ENCODE assay signal across 11 cellular contexts in genomic region chr16:12319464-12320030, GRCh38.
DNase-seq lines count a peak whose midpoint lies in the region; ATAC-seq and TF ChIP-seq lines count a peak whose summit lies in the region.
"Had no signal": no experiment of that assay in that cellular context is flagged by ENCODE, and none has a peak within 500 bp of the region (broad histone marks: within the 10 kb centered on the region; RNA-seq: fewer than 3 reads in every experiment).

No MANE protein-coding gene starts in this region.

- H3K4me1 ChIP-seq in GM23338 (ENCODE audit: insufficient read depth) (peaks cover 23% of the 10 kb centered on the region), SK-N-SH (ENCODE audit: control insufficient read depth in 1 of 2, insufficient read depth in 2 of 2, low read depth in 1 of 2, low read length in 1 of 2) (peaks cover 0 to 10% of the 10 kb centered on the region in 2 experiments; a peak in 1 of 4 replicates), neural progenitor cell (peaks cover 44% of the 10 kb centered on the region)
- H3K4me1 ChIP-seq in CD4-positive, alpha-beta memory T cell (ENCODE audit: insufficient read depth, low read length): peaks cover 7% of the 10 kb centered on the region

- intact Hi-C loops in CD4-positive, alpha-beta memory T cell (cut with micrococcal nuclease): no loop called here

- H3K36me3 ChIP-seq in GM23338 (ENCODE audit: insufficient read depth) (no peaks in the 10 kb centered on the region), SK-N-SH (replicated peaks in 1 of 2; ENCODE audit: control insufficient read depth in 1 of 2, insufficient read depth in 2 of 2, low read length in 1 of 2) (no peaks in the 10 kb centered on the region), neural progenitor cell (no peaks in the 10 kb centered on the region)
- H3K36me3 ChIP-seq in CD4-positive, alpha-beta memory T cell (ENCODE audit: insufficient read depth, low read length): no peaks in the 10 kb centered on the region

- 82% methylated on average over 9 of the region's 9 CpGs for WGBS in SK-N-SH (ENCODE audit: low lambda C conversion rate)

- TF ChIP-seq CTCF in GM23338 (conservative IDR thresholded peaks at IDR 0.05; ENCODE audit: low read depth in 2 of 2): no peak
- TF ChIP-seq CTCF in SK-N-SH (IDR thresholded peaks at IDR 0.05): no peak
- TF ChIP-seq CTCF in neural progenitor cell (IDR thresholded peaks at IDR 0.05): no peak
- TF ChIP-seq CTCF in GM10248 (IDR thresholded peaks at IDR 0.05; ENCODE audit: control extremely low read depth, extremely low read depth, low read depth, missing control alignments): no peak

- H3K27me3 ChIP-seq in GM23338 (ENCODE audit: insufficient read depth) (no peaks in the 10 kb centered on the region), SK-N-SH (ENCODE audit: insufficient read depth) (no peaks in the 10 kb centered on the region), neural progenitor cell (no peaks in the 10 kb centered on the region)
- no peaks in the 10 kb centered on the region for H3K27me3 ChIP-seq in CD4-positive, alpha-beta memory T cell (ENCODE audit: insufficient read depth, low read length)

- POLR2A ChIA-PET in SK-N-SH (lab: Yijun Ruan, JAX) (no interaction called here), GM10248 (lab: Yijun Ruan, JAX) (interaction anchor here (0.6 kb wide), 1 partner anchor 1944 kb away, joined by 6 read pairs; no protein-coding TSS in a partner anchor)
- POLR2A ChIA-PET in CD4-positive, alpha-beta memory T cell (lab: Charles Lee; ENCODE audit: partially characterized antibody): no interaction called here

- 0 out of 3 replicates have a peak, but pooled peaks cover 3% of the 10 kb centered on the region for H3K9me3 Mint-ChIP-seq in GM23338
- no peaks in the 10 kb centered on the region for H3K9me3 Mint-ChIP-seq in neural progenitor cell
- peaks cover 0 to 3% (median 0%) of the 10 kb centered on the region in 8 donors for H3K9me3 Mint-ChIP-seq in CD4-positive, alpha-beta memory T cell
- H3K9me3 Mint-ChIP-seq: brain had no signal

- H3F3A ChIP-seq in GM23338 (replicated peaks; ENCODE audit: low read depth): no peaks in the 10 kb centered on the region
- no peaks in the 10 kb centered on the region for H3F3A ChIP-seq in SK-N-SH (replicated peaks; ENCODE audit: insufficient read depth)
- no peaks in the 10 kb centered on the region for H3F3A ChIP-seq in neural progenitor cell (ENCODE audit: low read depth)

- H3K27me3 Mint-ChIP-seq in GM23338 (ENCODE audit: insufficient read depth, low read depth, poor library complexity) (peaks cover 7% of the 10 kb centered on the region), neural progenitor cell (ENCODE audit: insufficient read depth, low read depth) (peaks cover 5% of the 10 kb centered on the region)
- no peaks in the 10 kb centered on the region for H3K27me3 Mint-ChIP-seq in CD4-positive, alpha-beta memory T cell
- H3K27me3 Mint-ChIP-seq: brain, T-helper 17 cell had no signal

- H3K36me3 Mint-ChIP-seq in GM23338 (ENCODE audit: low read depth): no peaks in the 10 kb centered on the region; the same call in 1 of the 3 replicates
- H3K36me3 Mint-ChIP-seq in neural progenitor cell: no peaks in the 10 kb centered on the region
- peaks cover 9% of the 10 kb centered on the region in 2 donors for H3K36me3 Mint-ChIP-seq in CD4-positive, alpha-beta memory T cell
- H3K36me3 Mint-ChIP-seq: brain had no signal

- no peak overlapping the region for H3K9ac ChIP-seq in SK-N-SH
- no peak overlapping the region for H3K9ac ChIP-seq in neural progenitor cell

- no peaks in the 10 kb centered on the region for H4K20me1 ChIP-seq in GM23338 (replicated peaks; ENCODE audit: insufficient read depth)
- H4K20me1 ChIP-seq in SK-N-SH (ENCODE audit: insufficient read depth): no peaks in the 10 kb centered on the region
- no peaks in the 10 kb centered on the region for H4K20me1 ChIP-seq in neural progenitor cell (ENCODE audit: low read depth)

- no peak overlapping the region for H2AFZ ChIP-seq in GM23338
- H2AFZ ChIP-seq in SK-N-SH (ENCODE audit: low read depth): no peak overlapping the region
- H2AFZ ChIP-seq in neural progenitor cell (replicated peaks): no peak overlapping the region

- TF ChIP-seq EP300 in SK-N-SH (IDR thresholded peaks at IDR 0.05; ENCODE audit: borderline replicate concordance in 1 of 2, low read depth in 1 of 2, low read length in 1 of 2): no peak

- DNase-seq in GM23338 (ENCODE audit: low spot score): peak; percentile 16
- peak; percentile 27 to 60 for DNase-seq in NCI-H187 (lab: John Stamatoyannopoulos, UW)
- no peak for DNase-seq in SK-N-SH
- no peak for DNase-seq in neural progenitor cell (ENCODE audit: low spot score)
- no peak for DNase-seq in NOMO-1 (lab: John Stamatoyannopoulos, UW; ENCODE audit: unreplicated experiment in 2 of 2)
- DNase-seq in CD4-positive, alpha-beta memory T cell: no peak
- DNase-seq in GM10248 (ENCODE audit: extremely low spot score): no peak
- DNase-seq: NCI-H526; stimulated activated CD4-positive, alpha-beta T cell treated with anti-CD3 and anti-CD28 coated beads, Interleukin-2, amount 100 ng/mL, for 24 hours; T-helper 17 cell had no signal

- 0 out of 2 replicates have a peak overlapping the region, but pooled peaks have one; percentile 51 for H3K4me2 ChIP-seq in GM23338
- peak overlapping the region; percentile 2; the same call in 1 of the 2 replicates for H3K4me2 ChIP-seq in SK-N-SH
- no peak overlapping the region for H3K4me2 ChIP-seq in neural progenitor cell

- no peaks in the 10 kb centered on the region for H3K79me2 ChIP-seq in GM23338 (replicated peaks; ENCODE audit: insufficient read depth)
- no peaks in the 10 kb centered on the region for H3K79me2 ChIP-seq in SK-N-SH (ENCODE audit: insufficient read depth)
- no peaks in the 10 kb centered on the region for H3K79me2 ChIP-seq in neural progenitor cell (ENCODE audit: low read depth)

- CTCF ChIA-PET in SK-N-SH (lab: Yijun Ruan, JAX) (interaction anchor here (1.5 kb wide), 1 partner anchor 16 kb away, joined by 3 read pairs; no protein-coding TSS in a partner anchor), GM10248 (lab: Yijun Ruan, JAX) (interaction anchor here (0.9 to 3.0 kb wide), 2 partner anchors 17 to 20 kb away, joined by 3 to 7 read pairs; no protein-coding TSS in a partner anchor)
- CTCF ChIA-PET in CD4-positive, alpha-beta memory T cell (lab: Charles Lee; ENCODE audit: partially characterized antibody): no interaction called here

- H3K4me3 Mint-ChIP-seq in GM23338: no peak overlapping the region
- no peak overlapping the region for H3K4me3 Mint-ChIP-seq in neural progenitor cell
- H3K4me3 Mint-ChIP-seq in CD4-positive, alpha-beta memory T cell: no peak overlapping the region
- H3K4me3 Mint-ChIP-seq: brain, T-helper 17 cell had no signal

- no peak overlapping the region for H3K4me3 ChIP-seq in GM23338
- H3K4me3 ChIP-seq in SK-N-SH (ENCODE audit: low read depth in 2 of 2, low read length in 1 of 2): no peak overlapping the region
- H3K4me3 ChIP-seq in neural progenitor cell: no peak overlapping the region
- H3K4me3 ChIP-seq in CD4-positive, alpha-beta memory T cell (ENCODE audit: low read length in 2 of 2): no peak overlapping the region

- H3K9me2 ChIP-seq in GM23338 (ENCODE audit: insufficient read depth) (peaks cover 8% of the 10 kb centered on the region; the same call in 1 of the 2 replicates), SK-N-SH (no peaks in the 10 kb centered on the region)

- peak overlapping the region; percentile 63; the same call in 1 of the 2 replicates for H3K27ac Mint-ChIP-seq in GM23338
- peak overlapping the region; percentile 37 for H3K27ac Mint-ChIP-seq in neural progenitor cell
- no peak overlapping the region for H3K27ac Mint-ChIP-seq in CD4-positive, alpha-beta memory T cell
- H3K27ac Mint-ChIP-seq: brain, T-helper 17 cell had no signal

- H3K9me3 ChIP-seq in SK-N-SH: no peaks in the 10 kb centered on the region
- no peaks in the 10 kb centered on the region for H3K9me3 ChIP-seq in neural progenitor cell (ENCODE audit: low read depth)
- no peaks in the 10 kb centered on the region for H3K9me3 ChIP-seq in CD4-positive, alpha-beta memory T cell (ENCODE audit: control insufficient read depth in 1 of 2, low read length in 2 of 2)

- ATAC-seq in GM23338: peak; percentile 50
- ATAC-seq: T-helper 17 cell had no signal

- H3K4me1 Mint-ChIP-seq in GM23338 (peaks cover 45% of the 10 kb centered on the region), neural progenitor cell (peaks cover 33% of the 10 kb centered on the region)
- peaks cover 2 to 37% (median 18%) of the 10 kb centered on the region in 4 donors for H3K4me1 Mint-ChIP-seq in CD4-positive, alpha-beta memory T cell

- no peak for TF ChIP-seq RAD21 in SK-N-SH (IDR thresholded peaks at IDR 0.05; ENCODE audit: low read length)

- H3K27ac ChIP-seq in GM23338 (ENCODE audit: low read depth) (no peak overlapping the region), SK-N-SH (ENCODE audit: low read depth in 2 of 2, low read length in 1 of 2) (no peak overlapping the region; a peak in 1 of 4 replicates), neural progenitor cell (no peak overlapping the region)
- no peak overlapping the region for H3K27ac ChIP-seq in CD4-positive, alpha-beta memory T cell (ENCODE audit: low read depth, low read length)

TF ChIP-seq in GM23338, 12 proteins besides CTCF, POLR2A, EP300 and RAD21 (continues in another document):
- TF ChIP-seq POLR2AphosphoS5 (IDR thresholded peaks at IDR 0.05; ENCODE audit: low read depth) (no peak), ETS1 (IDR thresholded peaks at IDR 0.05) (no peak), STAT1 (IDR thresholded peaks at IDR 0.05; ENCODE audit: unreplicated experiment) (no peak)

TF ChIP-seq in SK-N-SH, 30 proteins besides CTCF, POLR2A, EP300 and RAD21:
- TF ChIP-seq NFIC (IDR thresholded peaks at IDR 0.05; ENCODE audit: borderline replicate concordance): no peak
TF ChIP-seq in SK-N-SH: peak in this region for 0.

Comparison
In these comparisons a context has a peak if more than half of its experiments do, and no peak if none do; other contexts are left out.
1. DNase-seq: peak in GM23338 (single experiment) and NCI-H187 (2 of 2); none in SK-N-SH (single experiment), neural progenitor cell (single experiment), NOMO-1 (0 of 2), CD4-positive, alpha-beta memory T cell (0 of 5) and GM10248 (single experiment).
2. H3K27ac Mint-ChIP-seq: peak in GM23338 (single experiment) and neural progenitor cell (single experiment); none in CD4-positive, alpha-beta memory T cell (0 of 7).